ENCODE assay signal across 8 cellular contexts in genomic region chrX:74924449-74925209, GRCh38. TPM values are rescaled to one million over a fixed set of nuclear protein-coding genes. Genes with fewer than 3 reads are reported as not detected.
A peak's percentile ranks its signal among the peaks of the same experiment; 100 is the strongest.
DNase-seq lines count a peak whose midpoint lies in the region; ATAC-seq and TF ChIP-seq lines count a peak whose summit lies in the region.

No MANE protein-coding gene starts in this region.

- no peaks in the 10 kb centered on the region for H3K36me3 ChIP-seq in osteoblast (ENCODE audit: insufficient read depth, low read length)

- peak overlapping the region; percentile 48 for H3K4me2 ChIP-seq in osteoblast (ENCODE audit: insufficient read depth, low read length)

- H3K4me1 ChIP-seq in osteoblast (ENCODE audit: insufficient read depth, low read length) = no peaks in the 10 kb centered on the region

- no peaks in the 10 kb centered on the region for H4K20me1 ChIP-seq in osteoblast (ENCODE audit: insufficient read depth, low read length)

- H2AFZ ChIP-seq in osteoblast (ENCODE audit: low read length) = peak overlapping the region; percentile 6

- TF ChIP-seq CTCF in osteoblast (IDR thresholded peaks at IDR 0.05; ENCODE audit: extremely low read depth, low read depth, low read length) = no peak

- no peaks in the 10 kb centered on the region for H3K9me3 ChIP-seq in osteoblast (ENCODE audit: low read depth, low read length)

- DNase-seq in NCI-H1417 (lab: John Stamatoyannopoulos, UW) (peak in 2 of 3 experiments; percentile 89 to 90), NCI-H1417 treated with DMSO at 0.1 percent for 48 hours (lab: John Stamatoyannopoulos, UW) (no peak), NCI-H2196 (lab: John Stamatoyannopoulos, UW; ENCODE audit: unreplicated experiment) (peak; percentile 48), germinal center (ENCODE audit: low spot score) (peak; percentile 16), osteoblast (ENCODE audit: insufficient read length, low spot score, missing footprints) (peak; percentile 83), ureter (ENCODE audit: low spot score) (no peak)
- DNase-seq in activated T-cell treated with anti-CD3 and anti-CD28 coated beads, Interleukin-2, amount 50 U/mL, for 48 hours = peak; percentile 50 to 59

- H3K27me3 ChIP-seq in osteoblast (ENCODE audit: insufficient read depth, low read length) = peaks cover 20% of the 10 kb centered on the region

- H3K79me2 ChIP-seq in osteoblast (ENCODE audit: insufficient read depth, low read length) = no peaks in the 10 kb centered on the region

- peak; percentile 57 for ATAC-seq in HG02840 (IDR thresholded peaks at IDR 0.05; ENCODE audit: low FRiP score, unreplicated experiment)

- H3K4me3 ChIP-seq in osteoblast (ENCODE audit: insufficient read depth, low read length) = peak overlapping the region; percentile 45

- H3K27ac ChIP-seq in osteoblast (ENCODE audit: low read depth, low read length) = no peak overlapping the region

RNA-seq across cellular contexts. Expression of gene NEXMIF, which starts 0.6 kb away (rescaled TPM):
- total RNA-seq in osteoblast = under 0.01 TPM in 1 of 2 replicates, not detected in the other
- 2.4 TPM for total RNA-seq in ureter

Comparison
In these comparisons a context has a peak if more than half of its experiments do, and no peak if none do; other contexts are left out.
1. DNase-seq: peak in NCI-H1417 (2 of 3), NCI-H2196 (single experiment), activated T-cell treated with anti-CD3 and anti-CD28 coated beads, Interleukin-2, amount 50 U/mL, for 48 hours (2 of 2), germinal center (single experiment) and osteoblast (single experiment); none in NCI-H1417 treated with DMSO at 0.1 percent for 48 hours (single experiment) and ureter (single experiment).